In genomic region chr4:176066757-176067156, GRCh38 we compare ENCODE assay signal across 22 cellular contexts. TPM values are rescaled to one million over a fixed set of nuclear protein-coding genes. Genes with fewer than 3 reads are reported as not detected.
A peak's percentile ranks its signal among the peaks of the same experiment; 100 is the strongest.
DNase-seq lines count a peak whose midpoint lies in the region; ATAC-seq, FAIRE-seq and TF ChIP-seq lines count a peak whose summit lies in the region.
"Had no signal": no experiment of that assay in that cellular context is flagged by ENCODE, and none has a peak within 500 bp of the region (broad histone marks: within the 10 kb centered on the region; RNA-seq: fewer than 3 reads in every experiment).

No MANE protein-coding gene starts in this region.

- no peaks in the 10 kb centered on the region for H3K27me3 Mint-ChIP-seq in neural crest cell (ENCODE audit: low read depth)
- peaks cover 1% of the 10 kb centered on the region for H3K27me3 Mint-ChIP-seq in endothelial cell (ENCODE audit: unreplicated experiment)
- peaks cover 7 to 10% of the 10 kb centered on the region in 2 donors for H3K27me3 Mint-ChIP-seq in natural killer cell treated with Interleukin-12 subunit alpha and Interleukin-12 subunit beta and Interleukin-15 and Interleukin-18, amount 100 ng/mL, for 72 hours
- H3K27me3 Mint-ChIP-seq: IgD-negative memory B cell had no signal

- FAIRE-seq in colon (lab: Jason Lieb, UNC): peak; percentile 57
- FAIRE-seq: GM12878 had no signal

- H3K79me2 ChIP-seq in DOHH2 (ENCODE audit: control insufficient read depth, low read length) (no peaks in the 10 kb centered on the region), MM.1S (ENCODE audit: low read length) (no peaks in the 10 kb centered on the region)

- no peak overlapping the region for H3K9ac ChIP-seq in MM.1S (ENCODE audit: low read length)
- H3K9ac ChIP-seq: BLaER1 had no signal

- H3F3A ChIP-seq in DOHH2 (ENCODE audit: control insufficient read depth, insufficient read depth) (peaks cover 4% of the 10 kb centered on the region; the same call in 1 of the 2 replicates), MM.1S (ENCODE audit: insufficient read depth, low read length) (peaks cover 6% of the 10 kb centered on the region; the same call in 1 of the 2 replicates)

- no peak for ATAC-seq in GM18502 (IDR thresholded peaks at IDR 0.05; ENCODE audit: poor library complexity, unreplicated experiment)
- ATAC-seq in natural killer cell treated with Interleukin-12 subunit alpha and Interleukin-12 subunit beta and Interleukin-15 and Interleukin-18, amount 100 ng/mL, for 72 hours: no peak

- no peaks in the 10 kb centered on the region for H3K36me3 ChIP-seq in DOHH2 (ENCODE audit: control insufficient read depth, low read length)
- H3K36me3 ChIP-seq in MM.1S (replicated peaks; ENCODE audit: insufficient read depth, low read length): no peaks in the 10 kb centered on the region
- H3K36me3 ChIP-seq: BLaER1, lower lobe of right lung, transverse colon had no signal

- no peak for TF ChIP-seq CTCF in DOHH2 (IDR thresholded peaks at IDR 0.05; ENCODE audit: low read depth, low read length, poor library complexity, severe bottlenecking)
- no peak for TF ChIP-seq CTCF in MM.1S (IDR thresholded peaks at IDR 0.05; ENCODE audit: low read length)
- TF ChIP-seq CTCF in neural crest cell (conservative IDR thresholded peaks at IDR 0.05): no peak
- no peak for TF ChIP-seq CTCF in endothelial cell (IDR thresholded peaks at IDR 0.05; ENCODE audit: unreplicated experiment)

- H3K4me1 Mint-ChIP-seq in neural crest cell (peaks cover 21% of the 10 kb centered on the region), endothelial cell (ENCODE audit: unreplicated experiment) (peaks cover 7% of the 10 kb centered on the region)
- peaks cover 5 to 8% of the 10 kb centered on the region in 2 donors for H3K4me1 Mint-ChIP-seq in natural killer cell treated with Interleukin-12 subunit alpha and Interleukin-12 subunit beta and Interleukin-15 and Interleukin-18, amount 100 ng/mL, for 72 hours (ENCODE audit: low read depth in 2 of 2)

- no peaks in the 10 kb centered on the region for H3K27me3 ChIP-seq in DOHH2 (ENCODE audit: control insufficient read depth, low read length)
- H3K27me3 ChIP-seq in MM.1S (replicated peaks; ENCODE audit: insufficient read depth, low read length): no peaks in the 10 kb centered on the region
- H3K27me3 ChIP-seq: BLaER1, transverse colon had no signal

- DNase-seq in MM.1S (no peak), neural crest cell (ENCODE audit: low read depth, low spot score) (no peak), endothelial cell (ENCODE audit: low spot score) (no peak)
- DNase-seq in natural killer cell treated with Interleukin-12 subunit alpha and Interleukin-12 subunit beta and Interleukin-15 and Interleukin-18, amount 100 ng/mL, for 72 hours (ENCODE audit: low spot score): no peak
- DNase-seq: activated CD4-positive, alpha-beta T cell treated with anti-CD3 and anti-CD28 coated beads, Interleukin-2, amount 50 U/mL, for 4 hours; activated naive CD4-positive, alpha-beta T cell; central memory CD4-positive, alpha-beta T cell; effector CD4-positive, alpha-beta T cell; H7; immature natural killer cell; lower lobe of right lung; NCI-H345; posterior cingulate gyrus; stimulated activated naive CD8-positive, alpha-beta T cell treated with anti-CD3 and anti-CD28 coated beads, Interleukin-15, Interleukin-2, amounts not matched to agents 100 U/mL and 50 U/mL, for 24 hours; T-helper 17 cell; transverse colon had no signal

- H3K4me3 ChIP-seq in DOHH2 (ENCODE audit: low read length) (no peak overlapping the region), MM.1S (ENCODE audit: low read length) (no peak overlapping the region)
- H3K4me3 ChIP-seq: BLaER1 had no signal

- peaks cover 17% of the 10 kb centered on the region for H3K4me1 ChIP-seq in DOHH2 (ENCODE audit: control insufficient read depth, low read length)
- H3K4me1 ChIP-seq in MM.1S (ENCODE audit: low read length): no peaks in the 10 kb centered on the region
- H3K4me1 ChIP-seq: BLaER1, lower lobe of right lung had no signal

- peak overlapping the region; percentile 81 for H3K4me2 ChIP-seq in DOHH2 (ENCODE audit: low read length)
- 0 out of 2 replicates have a peak overlapping the region, but pooled peaks have one; percentile 96 for H3K4me2 ChIP-seq in MM.1S (ENCODE audit: low read depth, low read length)
- H3K4me2 ChIP-seq: BLaER1 had no signal

- H3K9me3 ChIP-seq in DOHH2 (ENCODE audit: control insufficient read depth, insufficient read depth, low read length) (no peaks in the 10 kb centered on the region), MM.1S (replicated peaks; ENCODE audit: insufficient read depth, low read length) (no peaks in the 10 kb centered on the region)
- H3K9me3 ChIP-seq: lower lobe of right lung, transverse colon had no signal

- no peaks in the 10 kb centered on the region for H3K9me2 ChIP-seq in DOHH2 (replicated peaks; ENCODE audit: control insufficient read depth, low read length)
- no peaks in the 10 kb centered on the region for H3K9me2 ChIP-seq in MM.1S (replicated peaks; ENCODE audit: insufficient read depth, low read length)

- no peaks in the 10 kb centered on the region for H4K20me1 ChIP-seq in DOHH2 (ENCODE audit: control insufficient read depth, insufficient read depth, low read depth, low read length)
- no peaks in the 10 kb centered on the region for H4K20me1 ChIP-seq in MM.1S (ENCODE audit: insufficient read depth, low read length)
- H4K20me1 ChIP-seq: BLaER1 had no signal

- H3K36me3 Mint-ChIP-seq in neural crest cell (ENCODE audit: low read depth): no peaks in the 10 kb centered on the region
- H3K36me3 Mint-ChIP-seq in endothelial cell (ENCODE audit: low read depth, unreplicated experiment): no peaks in the 10 kb centered on the region
- H3K36me3 Mint-ChIP-seq in natural killer cell treated with Interleukin-12 subunit alpha and Interleukin-12 subunit beta and Interleukin-15 and Interleukin-18, amount 100 ng/mL, for 72 hours: peaks cover 5% of the 10 kb centered on the region
- H3K36me3 Mint-ChIP-seq: IgD-negative memory B cell, immature natural killer cell had no signal

- peak overlapping the region; percentile 58 for H3K4me3 Mint-ChIP-seq in neural crest cell
- no peak overlapping the region for H3K4me3 Mint-ChIP-seq in endothelial cell (ENCODE audit: unreplicated experiment)
- no peak overlapping the region for H3K4me3 Mint-ChIP-seq in natural killer cell treated with Interleukin-12 subunit alpha and Interleukin-12 subunit beta and Interleukin-15 and Interleukin-18, amount 100 ng/mL, for 72 hours

- no peak overlapping the region for H3K27ac ChIP-seq in DOHH2 (ENCODE audit: low read depth, low read length)
- no peak overlapping the region for H3K27ac ChIP-seq in MM.1S (ENCODE audit: low read length)
- H3K27ac ChIP-seq: BLaER1 had no signal

- H2AFZ ChIP-seq in MM.1S (ENCODE audit: low read length): no peak overlapping the region

- H3K9me3 Mint-ChIP-seq in neural crest cell: no peaks in the 10 kb centered on the region
- H3K9me3 Mint-ChIP-seq in endothelial cell (ENCODE audit: unreplicated experiment): no peaks in the 10 kb centered on the region
- H3K9me3 Mint-ChIP-seq in natural killer cell treated with Interleukin-12 subunit alpha and Interleukin-12 subunit beta and Interleukin-15 and Interleukin-18, amount 100 ng/mL, for 72 hours: no peaks in the 10 kb centered on the region
- H3K9me3 Mint-ChIP-seq: IgD-negative memory B cell had no signal

- H3K27ac Mint-ChIP-seq in neural crest cell (ENCODE audit: unreplicated experiment) (no peak overlapping the region), endothelial cell (ENCODE audit: unreplicated experiment) (no peak overlapping the region)
- no peak overlapping the region for H3K27ac Mint-ChIP-seq in natural killer cell treated with Interleukin-12 subunit alpha and Interleukin-12 subunit beta and Interleukin-15 and Interleukin-18, amount 100 ng/mL, for 72 hours
- H3K27ac Mint-ChIP-seq: immature natural killer cell had no signal

RNA-seq across cellular contexts. Expression of gene WDR17, which starts 1.1 kb away (rescaled TPM):
- 8.7 and 10.5 TPM in 2 replicates for total RNA-seq in neural crest cell
- total RNA-seq in endothelial cell (ENCODE audit: unreplicated experiment): 0.64 TPM
- total RNA-seq in natural killer cell treated with Interleukin-12 subunit alpha and Interleukin-12 subunit beta and Interleukin-15 and Interleukin-18, amount 100 ng/mL, for 72 hours: under 1 TPM in 1 of 2 donors, not detected in 1; 0.39 TPM
